12 cellular contexts compared by ENCODE assay signal in genomic region chr16:72845322-72846020, GRCh38.
DNase-seq lines count a peak whose midpoint lies in the region; ATAC-seq, FAIRE-seq and TF ChIP-seq lines count a peak whose summit lies in the region.
"Had no signal": no experiment of that assay in that cellular context is flagged by ENCODE, and none has a peak within 500 bp of the region (broad histone marks: within the 10 kb centered on the region; RNA-seq: fewer than 3 reads in every experiment).

No MANE protein-coding gene starts in this region.

- H3K27me3 ChIP-seq in BLaER1 treated with 17β-estradiol and CSF1 and Interleukin-3, amounts not matched to agents 10 nM and 100 nM = no peaks in the 10 kb centered on the region
- H3K27me3 ChIP-seq in GM23248 (replicated peaks; ENCODE audit: insufficient read depth) = no peaks in the 10 kb centered on the region

- WGBS in A549 (ENCODE audit: missing lambda C conversion rate) = 96% methylated on average over 15 of the region's 16 CpGs
- 96 to 99% methylated on average over 15 to 16 of the region's 16 CpGs for WGBS in GM23248 (ENCODE audit: low coverage in 1 of 2, low lambda C conversion rate in 2 of 2, missing lambda C conversion rate in 2 of 2), 2 experiments

- TF ChIP-seq CTCF in A549 (IDR thresholded peaks at IDR 0.05) = no peak
- no peak for TF ChIP-seq CTCF in chondrocyte (IDR thresholded peaks at IDR 0.05)
- no peak for TF ChIP-seq CTCF in progenitor cell of endocrine pancreas (IDR thresholded peaks at IDR 0.05; ENCODE audit: unreplicated experiment)

- no peak overlapping the region for H3K4me3 ChIP-seq in A549
- H3K4me3 ChIP-seq in BLaER1 treated with 17β-estradiol and CSF1 and Interleukin-3, amounts not matched to agents 10 nM and 100 nM = no peak overlapping the region
- no peak overlapping the region for H3K4me3 ChIP-seq in GM23248

- H3K27me3 Mint-ChIP-seq in chondrocyte (ENCODE audit: low read depth) (no peaks in the 10 kb centered on the region), progenitor cell of endocrine pancreas (peaks cover 2% of the 10 kb centered on the region)

- H3K4me2 ChIP-seq in A549 (no peak overlapping the region), GM23248 (ENCODE audit: unreplicated experiment) (no peak overlapping the region)
- peak overlapping the region; percentile 56 to 82 (median 69) for H3K4me2 ChIP-seq in BLaER1 treated with 17β-estradiol and CSF1 and Interleukin-3, amounts not matched to agents 10 nM and 100 nM

- DNase-seq in A549 (ENCODE audit: low read depth in 1 of 2, low spot score in 1 of 2) = no peak
- DNase-seq in chondrocyte (ENCODE audit: low spot score) = no peak
- no peak for DNase-seq in progenitor cell of endocrine pancreas (ENCODE audit: low spot score, unreplicated experiment)
- DNase-seq in GM23248 = no peak
- no peak for DNase-seq in H4 (ENCODE audit: low spot score)
- DNase-seq: HFFc6, MM.1S, NCI-H1105 treated with DMSO at 0.1 percent for 48 hours, NCI-H187 had no signal

- H3K9me2 ChIP-seq in GM23248 (ENCODE audit: insufficient read depth) = no peaks in the 10 kb centered on the region

- in situ Hi-C loops in GM23248 (cut with MboI) = no loop called here

- no peak overlapping the region for H3K9ac ChIP-seq in BLaER1 treated with 17β-estradiol and CSF1 and Interleukin-3, amounts not matched to agents 10 nM and 100 nM
- H3K9ac ChIP-seq in GM23248 = no peak overlapping the region

- H3K27ac ChIP-seq in A549 (peak overlapping the region; percentile 97 to 100; a peak in 3 of 6 replicates), GM23248 (no peak overlapping the region)
- no peak overlapping the region for H3K27ac ChIP-seq in BLaER1 treated with 17β-estradiol and CSF1 and Interleukin-3, amounts not matched to agents 10 nM and 100 nM

- no peak for FAIRE-seq in A549 (lab: Jason Lieb, UNC)
- FAIRE-seq: H1 had no signal

- H3K36me3 ChIP-seq in BLaER1 treated with 17β-estradiol and CSF1 and Interleukin-3, amounts not matched to agents 10 nM and 100 nM = peaks cover 0 to 5% (median 0%) of the 10 kb centered on the region in 11 experiments; a peak in 1 of 22 replicates
- H3K36me3 ChIP-seq in GM23248 (ENCODE audit: low read depth) = no peaks in the 10 kb centered on the region

- H3K4me1 ChIP-seq in A549 (peaks cover 51% of the 10 kb centered on the region), GM23248 (ENCODE audit: insufficient read depth) (peaks cover 12% of the 10 kb centered on the region)
- H3K4me1 ChIP-seq in BLaER1 treated with 17β-estradiol and CSF1 and Interleukin-3, amounts not matched to agents 10 nM and 100 nM = peaks cover 55 to 88% (median 62%) of the 10 kb centered on the region in 10 experiments

- TF ChIP-seq EP300 in A549 (IDR thresholded peaks at IDR 0.05) = no peak

- H3F3A ChIP-seq in GM23248 (ENCODE audit: insufficient read depth) = no peaks in the 10 kb centered on the region

- H3K36me3 Mint-ChIP-seq in chondrocyte (ENCODE audit: low read depth) (peaks cover 6% of the 10 kb centered on the region), progenitor cell of endocrine pancreas (ENCODE audit: insufficient read depth) (peaks cover 3% of the 10 kb centered on the region)

- peaks cover 92% of the 10 kb centered on the region for H3K4me1 Mint-ChIP-seq in chondrocyte (ENCODE audit: low read depth)
- peaks cover 37% of the 10 kb centered on the region for H3K4me1 Mint-ChIP-seq in progenitor cell of endocrine pancreas (ENCODE audit: low read depth)

- no peak for TF ChIP-seq POLR2A in A549 (IDR thresholded peaks at IDR 0.05; ENCODE audit: low read length)

- POLR2A ChIA-PET in A549 (lab: Yijun Ruan, JAX) = no interaction called here

- CTCF ChIA-PET in A549 (lab: Yijun Ruan, JAX) = interaction anchor here (0.6 to 8.0 kb wide), 6 partner anchors 8 to 211 kb away, joined by 3 to 90 read pairs (median 4); partner anchors contain the start of gene ZFHX3

- peaks cover 0 to 87% (median 0%) of the 10 kb centered on the region in 11 experiments; a peak in 7 of 22 replicates for H4K20me1 ChIP-seq in BLaER1 treated with 17β-estradiol and CSF1 and Interleukin-3, amounts not matched to agents 10 nM and 100 nM
- no peaks in the 10 kb centered on the region for H4K20me1 ChIP-seq in GM23248 (ENCODE audit: insufficient read depth)

- H3K27ac Mint-ChIP-seq in chondrocyte (ENCODE audit: unreplicated experiment) = peak overlapping the region; percentile 96
- H3K27ac Mint-ChIP-seq in progenitor cell of endocrine pancreas = peak overlapping the region; percentile 5

- H3K9me3 Mint-ChIP-seq in chondrocyte (ENCODE audit: low read depth) = no peaks in the 10 kb centered on the region
- no peaks in the 10 kb centered on the region for H3K9me3 Mint-ChIP-seq in progenitor cell of endocrine pancreas (ENCODE audit: low read depth)
- H3K9me3 Mint-ChIP-seq: HFFc6 had no signal

- no peak overlapping the region for H2AFZ ChIP-seq in GM23248

- ATAC-seq in A549 (no peak), HG02588 (IDR thresholded peaks at IDR 0.05; ENCODE audit: unreplicated experiment) (no peak)

- peaks cover 26% of the 10 kb centered on the region for H3K79me2 ChIP-seq in GM23248 (ENCODE audit: insufficient read depth)

- H3K9me3 ChIP-seq in A549 = no peaks in the 10 kb centered on the region
- no peaks in the 10 kb centered on the region for H3K9me3 ChIP-seq in BLaER1 treated with 17β-estradiol and CSF1 and Interleukin-3, amounts not matched to agents 10 nM and 100 nM (replicated peaks in 1 of 11)
- H3K9me3 ChIP-seq in GM23248 (ENCODE audit: low read depth) = no peaks in the 10 kb centered on the region

- H3K4me3 Mint-ChIP-seq in chondrocyte (ENCODE audit: unreplicated experiment) = no peak overlapping the region
- H3K4me3 Mint-ChIP-seq in progenitor cell of endocrine pancreas (ENCODE audit: low read depth) = no peak overlapping the region
- H3K4me3 Mint-ChIP-seq: HFFc6 had no signal

- no peak for TF ChIP-seq RAD21 in A549 (conservative IDR thresholded peaks at IDR 0.05 in 1 of 2, IDR thresholded peaks at IDR 0.05 in 1 of 2)

TF ChIP-seq in A549, 52 proteins besides CTCF, POLR2A, EP300 and RAD21:
- TF ChIP-seq PHF8 (IDR thresholded peaks at IDR 0.05; ENCODE audit: borderline replicate concordance, low read depth) = no peak
- TF ChIP-seq FOSL2 (IDR thresholded peaks at IDR 0.05) = no peak
- no peak for TF ChIP-seq FOSL2 (CRISPR knock-in tag; IDR thresholded peaks at IDR 0.05)
- TF ChIP-seq HOXB13 (CRISPR knock-in tag; IDR thresholded peaks at IDR 0.05; ENCODE audit: low read depth) = no peak
- no peak for TF ChIP-seq HES2 (IDR thresholded peaks at IDR 0.05)
- no peak for TF ChIP-seq POLR2AphosphoS2 (conservative IDR thresholded peaks at IDR 0.05; ENCODE audit: low read length)
- no peak for TF ChIP-seq CBX2 (IDR thresholded peaks at IDR 0.05; ENCODE audit: borderline replicate concordance, low read depth)
- TF ChIP-seq CHD4 (IDR thresholded peaks at IDR 0.05; ENCODE audit: borderline replicate concordance) = no peak
- no peak for TF ChIP-seq MAZ (IDR thresholded peaks at IDR 0.05; ENCODE audit: borderline replicate concordance, low read depth, low read length)
- no peak for TF ChIP-seq FOXS1 (CRISPR knock-in tag; IDR thresholded peaks at IDR 0.05)
- TF ChIP-seq ESRRA (IDR thresholded peaks at IDR 0.05; ENCODE audit: borderline replicate concordance, low read length) = no peak
- no peak for TF ChIP-seq FOSB (CRISPR knock-in tag; IDR thresholded peaks at IDR 0.05)
- no peak for TF ChIP-seq E2F6 (IDR thresholded peaks at IDR 0.05; ENCODE audit: borderline replicate concordance, low read depth)
- no peak for TF ChIP-seq RCOR1 (IDR thresholded peaks at IDR 0.05; ENCODE audit: low read depth, low read length)
- TF ChIP-seq HEYL (CRISPR knock-in tag; IDR thresholded peaks at IDR 0.05) = no peak
- TF ChIP-seq PBX3 (IDR thresholded peaks at IDR 0.05) = no peak
- no peak for TF ChIP-seq CHD2 (IDR thresholded peaks at IDR 0.05; ENCODE audit: low read length, partially characterized antibody)
- no peak for TF ChIP-seq NPAS2 (CRISPR knock-in tag; IDR thresholded peaks at IDR 0.05; ENCODE audit: borderline replicate concordance)
- TF ChIP-seq MYC (IDR thresholded peaks at IDR 0.05; ENCODE audit: borderline replicate concordance, low read length) = no peak

Comparison
In these comparisons a context has a peak if more than half of its experiments do, and no peak if none do; other contexts are left out.
1. H3K27ac ChIP-seq: peak in A549 (2 of 2); none in BLaER1 treated with 17β-estradiol and CSF1 and Interleukin-3, amounts not matched to agents 10 nM and 100 nM (0 of 11) and GM23248 (single experiment).
2. H3K4me2 ChIP-seq: peak in BLaER1 treated with 17β-estradiol and CSF1 and Interleukin-3, amounts not matched to agents 10 nM and 100 nM (11 of 11); none in A549 (single experiment) and GM23248 (single experiment).